Comparison of ENCODE assay signal across 36 cellular contexts in genomic region chr16:53417976-53418375, GRCh38.
"Had no signal": no experiment of that assay in that cellular context is flagged by ENCODE, and none has a peak within 500 bp of the region (broad histone marks: within the 10 kb centered on the region; RNA-seq: fewer than 3 reads in every experiment).

No MANE protein-coding gene starts in this region.

- H3K4me1 Mint-ChIP-seq: activated B cell treated with CpG ODN at 0.5 μM for 24 hours had no signal

- H3K9me3 ChIP-seq: ascending aorta, body of pancreas, breast epithelium had no signal

- H3K27ac ChIP-seq: ascending aorta, body of pancreas, brain microvascular endothelial cell, breast epithelium, VCaP had no signal

- H3K36me3 ChIP-seq: ascending aorta, brain microvascular endothelial cell, breast epithelium had no signal

- H3K9me3 Mint-ChIP-seq: activated CD4-positive, alpha-beta T cell treated with anti-CD3 and anti-CD28 coated beads, Interleukin-2, amount 10 ng/mL, durations not matched to agents 24 days and 14 days; activated naive CD4-positive, alpha-beta T cell treated with anti-CD3 and anti-CD28 coated beads, Interleukin-2, amount 50 U/mL, for 24 hours; activated T-helper 2 cell treated with anti-CD3 and anti-CD28 coated beads, Interferon-gamma antibody, Interleukin-2, Interleukin-4, amounts not matched to agents 10 μg/mL and 5 μg/mL and 100 μg/mL, durations not matched to agents 14 hours and 24 hours and 36 hours; T-helper 1 cell treated with Interleukin-12 subunit alpha and Interleukin-12 subunit beta and Interleukin-4 antibody, amounts not matched to agents 30 μg/mL and 1 μg/mL, for 36 hours had no signal

- H3K36me3 Mint-ChIP-seq: activated naive CD4-positive, alpha-beta T cell treated with anti-CD3 and anti-CD28 coated beads, Interleukin-2, amount 50 U/mL, for 24 hours; activated naive CD8-positive, alpha-beta T cell had no signal

- H3K27ac Mint-ChIP-seq: activated B cell treated with CpG ODN at 0.5 μM for 24 hours; activated CD4-positive, alpha-beta memory T cell treated with anti-CD3 and anti-CD28 coated beads, Interleukin-2, amount 10 ng/mL, durations not matched to agents 7 days and 5 days; activated CD4-positive, alpha-beta T cell treated with anti-CD3 and anti-CD28 coated beads, Interleukin-2, amount 10 ng/mL, durations not matched to agents 24 days and 14 days; activated CD8-positive, alpha-beta memory T cell treated with anti-CD3 and anti-CD28 coated beads, Interleukin-2, amount 10 ng/mL, durations not matched to agents 7 days and 5 days; activated naive CD4-positive, alpha-beta T cell treated with anti-CD3 and anti-CD28 coated beads, Interleukin-2, amount 10 ng/mL, durations not matched to agents 7 days and 5 days; activated naive CD8-positive, alpha-beta T cell; activated naive CD8-positive, alpha-beta T cell treated with anti-CD3 and anti-CD28 coated beads, Interleukin-2, amount 10 ng/mL, durations not matched to agents 7 days and 5 days; activated naive CD8-positive, alpha-beta T cell treated with anti-CD3 and anti-CD28 coated beads, Interleukin-2, amount 50 U/mL, for 24 hours; activated T-cell treated with anti-CD3 and anti-CD28 coated beads, Interleukin-2, amount 50 U/mL, for 24 hours; activated T-helper 2 cell treated with anti-CD3 and anti-CD28 coated beads, Interferon-gamma antibody, Interleukin-2, Interleukin-4, amounts not matched to agents 10 μg/mL and 5 μg/mL and 100 μg/mL, durations not matched to agents 14 hours and 24 hours and 36 hours; T-helper 1 cell treated with Interleukin-12 subunit alpha and Interleukin-12 subunit beta and Interleukin-4 antibody, amounts not matched to agents 30 μg/mL and 1 μg/mL, for 36 hours; T-helper 2 cell treated with Interferon-gamma antibody and Interleukin-4, amounts not matched to agents 5 μg/mL and 100 μg/mL, for 36 hours had no signal

- H3K4me3 Mint-ChIP-seq: activated B cell treated with CpG ODN at 0.5 μM for 24 hours; activated CD4-positive, alpha-beta memory T cell treated with anti-CD3 and anti-CD28 coated beads, Interleukin-2, amount 10 ng/mL, durations not matched to agents 7 days and 5 days; activated CD4-positive, alpha-beta T cell treated with anti-CD3 and anti-CD28 coated beads, Interleukin-2, amount 10 ng/mL, durations not matched to agents 24 days and 14 days; activated CD8-positive, alpha-beta memory T cell treated with anti-CD3 and anti-CD28 coated beads, Interleukin-2, amount 10 ng/mL, durations not matched to agents 7 days and 5 days; activated CD8-positive, alpha-beta T cell treated with anti-CD3 and anti-CD28 coated beads, Interleukin-2, amount 10 ng/mL, durations not matched to agents 7 days and 5 days; activated naive CD4-positive, alpha-beta T cell treated with anti-CD3 and anti-CD28 coated beads, Interleukin-2, amount 10 ng/mL, durations not matched to agents 7 days and 5 days; activated naive CD4-positive, alpha-beta T cell treated with anti-CD3 and anti-CD28 coated beads, Interleukin-2, amount 50 U/mL, for 24 hours; activated naive CD8-positive, alpha-beta T cell; activated naive CD8-positive, alpha-beta T cell treated with anti-CD3 and anti-CD28 coated beads, Interleukin-2, amount 10 ng/mL, durations not matched to agents 7 days and 5 days; activated naive CD8-positive, alpha-beta T cell treated with anti-CD3 and anti-CD28 coated beads, Interleukin-2, amount 50 U/mL, for 24 hours; activated T-cell treated with anti-CD3 and anti-CD28 coated beads, Interleukin-2, amount 50 U/mL, for 24 hours; T-helper 1 cell treated with Interleukin-12 subunit alpha and Interleukin-12 subunit beta and Interleukin-4 antibody, amounts not matched to agents 30 μg/mL and 1 μg/mL, for 36 hours; T-helper 2 cell treated with Interferon-gamma antibody and Interleukin-4, amounts not matched to agents 5 μg/mL and 100 μg/mL, for 36 hours had no signal

- H3K4me3 ChIP-seq: ascending aorta, body of pancreas, breast epithelium had no signal

- H3K27me3 ChIP-seq: ascending aorta, body of pancreas, brain microvascular endothelial cell, breast epithelium had no signal

- H3K27me3 Mint-ChIP-seq: activated CD4-positive, alpha-beta memory T cell treated with anti-CD3 and anti-CD28 coated beads, Interleukin-2, amount 10 ng/mL, durations not matched to agents 7 days and 5 days; activated CD4-positive, alpha-beta T cell treated with anti-CD3 and anti-CD28 coated beads, Interleukin-2, amount 10 ng/mL, durations not matched to agents 24 days and 14 days; activated CD8-positive, alpha-beta memory T cell treated with anti-CD3 and anti-CD28 coated beads, Interleukin-2, amount 10 ng/mL, durations not matched to agents 7 days and 5 days; activated naive CD4-positive, alpha-beta T cell treated with anti-CD3 and anti-CD28 coated beads, Interleukin-2, amount 50 U/mL, for 24 hours; activated naive CD8-positive, alpha-beta T cell; activated naive CD8-positive, alpha-beta T cell treated with anti-CD3 and anti-CD28 coated beads, Interleukin-2, amount 10 ng/mL, durations not matched to agents 7 days and 5 days; activated naive CD8-positive, alpha-beta T cell treated with anti-CD3 and anti-CD28 coated beads, Interleukin-2, amount 50 U/mL, for 24 hours; activated T-cell treated with anti-CD3 and anti-CD28 coated beads, Interleukin-2, amount 50 U/mL, for 24 hours had no signal

- ATAC-seq: activated CD8-positive, alpha-beta memory T cell treated with anti-CD3 and anti-CD28 coated beads, Interleukin-2, amount 10 ng/mL, durations not matched to agents 7 days and 5 days; activated CD8-positive, alpha-beta T cell treated with anti-CD3 and anti-CD28 coated beads, Interleukin-2, amount 10 ng/mL, durations not matched to agents 7 days and 5 days; activated naive CD8-positive, alpha-beta T cell treated with anti-CD3 and anti-CD28 coated beads, Interleukin-2, amount 50 U/mL, for 24 hours; body of pancreas had no signal

- FAIRE-seq: TTC549 had no signal

- DNase-seq: activated B cell treated with CpG ODN at 0.5 μM for 24 hours; activated CD4-positive, alpha-beta memory T cell treated with anti-CD3 and anti-CD28 coated beads, Interleukin-2, amount 10 ng/mL, durations not matched to agents 7 days and 5 days; activated CD4-positive, alpha-beta T cell treated with anti-CD3 and anti-CD28 coated beads for 4 hours; activated CD4-positive, alpha-beta T cell treated with anti-CD3 and anti-CD28 coated beads, Interleukin-2, amount 50 U/mL, for 1 hour; activated CD4-positive, alpha-beta T cell treated with anti-CD3 and anti-CD28 coated beads, Interleukin-2, amount 50 U/mL, for 4 hours; activated CD4-positive, CD25-positive, alpha-beta regulatory T cell treated with anti-CD3 and anti-CD28 coated beads, Interleukin-2, amount 50 U/mL, for 72 hours; activated CD8-positive, alpha-beta memory T cell treated with anti-CD3 and anti-CD28 coated beads for 24 hours; activated CD8-positive, alpha-beta memory T cell treated with anti-CD3 and anti-CD28 coated beads, Interleukin-2, amount 10 ng/mL, durations not matched to agents 7 days and 5 days; activated CD8-positive, alpha-beta memory T cell treated with anti-CD3 and anti-CD28 coated beads, Interleukin-2, amount 50 U/mL, for 48 hours; activated CD8-positive, alpha-beta T cell treated with anti-CD3 and anti-CD28 coated beads, Interleukin-2, amount 10 ng/mL, durations not matched to agents 7 days and 5 days; activated effector memory CD4-positive, alpha-beta T cell treated with Interleukin-2 at 50 U/mL for 16 hours; activated gamma-delta T cell; activated naive CD4-positive, alpha-beta T cell treated with anti-CD3 and anti-CD28 coated beads, Interleukin-2, amount 10 ng/mL, durations not matched to agents 7 days and 5 days; activated naive CD4-positive, alpha-beta T cell treated with Interleukin-2 at 50 U/mL for 16 hours; activated naive CD8-positive, alpha-beta T cell treated with anti-CD3 and anti-CD28 coated beads, Interleukin-2, amount 10 ng/mL, durations not matched to agents 7 days and 5 days; activated naive CD8-positive, alpha-beta T cell treated with anti-CD3 and anti-CD28 coated beads, Interleukin-2, amount 50 U/mL, for 24 hours; activated T-cell treated with anti-CD3 and anti-CD28 coated beads, Interleukin-2, amount 50 U/mL, for 24 hours; activated T-cell treated with anti-CD3 and anti-CD28 coated beads, Interleukin-2, amount 50 U/mL, for 48 hours; amygdala; anterior cingulate cortex; body of pancreas; brain microvascular endothelial cell; central memory CD4-positive, alpha-beta T cell; T-helper 1 cell; T-helper 2 cell; T-helper 9 cell had no signal

- H3K4me1 ChIP-seq: ascending aorta, body of pancreas, breast epithelium had no signal
